8 cellular contexts compared by ENCODE assay signal in the genomic region with DNA sequence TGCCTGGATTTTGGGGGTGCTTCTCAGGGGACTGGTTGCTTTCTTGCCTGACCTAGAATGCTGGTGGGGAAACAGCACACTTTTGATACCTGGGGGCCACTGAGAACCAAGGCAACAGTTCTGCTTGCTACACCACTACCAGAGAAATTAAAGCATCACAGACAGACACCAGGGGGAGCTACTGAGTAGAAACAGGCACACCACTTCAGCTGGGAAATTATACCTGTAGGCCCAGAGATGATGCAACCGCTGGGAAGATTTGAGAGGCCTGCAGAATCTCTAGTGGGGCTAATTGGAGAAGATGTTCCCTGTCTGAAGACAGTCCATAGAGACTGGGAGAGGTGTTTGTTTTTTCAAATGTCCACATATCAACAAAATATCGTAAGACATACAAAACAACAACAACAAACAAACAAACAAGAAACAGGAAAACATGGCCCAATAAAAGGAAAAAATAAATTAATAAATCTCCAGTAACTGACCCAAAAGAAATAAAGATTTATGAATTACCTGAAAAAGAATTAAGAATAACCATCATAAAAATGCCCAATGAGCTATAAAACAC.
DNase-seq lines count a peak whose midpoint lies in the region; ATAC-seq lines count a peak whose summit lies in the region.

No MANE protein-coding gene starts in this region.

- H3K23ac ChIP-seq in trophoblast cell (ENCODE audit: low read length), result no peak overlapping the region

- H3K36me3 ChIP-seq in trophoblast cell (ENCODE audit: control insufficient read depth in 1 of 2, insufficient read depth in 2 of 2, low read length in 2 of 2), result no peaks in the 10 kb centered on the region

- no peak overlapping the region for H4K12ac ChIP-seq in trophoblast cell (ENCODE audit: low read depth, low read length)

- no peak overlapping the region for H3K4ac ChIP-seq in trophoblast cell (ENCODE audit: low read depth, low read length)

- H2AK5ac ChIP-seq in trophoblast cell (ENCODE audit: low read length), result no peak overlapping the region

- POLR2A ChIA-PET in activated CD4-positive, alpha-beta T cell treated with anti-CD3 and anti-CD28 coated beads, Interleukin-2, amount 10 ng/mL, durations not matched to agents 7 days and 5 days (lab: Charles Lee), result no interaction called here

- H3K27ac ChIP-seq in trophoblast cell (ENCODE audit: low read depth, low read length), result no peak overlapping the region

- H3K27me3 ChIP-seq in trophoblast cell (ENCODE audit: insufficient read depth, low read length), result no peaks in the 10 kb centered on the region

- H3K4me3 Mint-ChIP-seq in activated CD4-positive, alpha-beta T cell treated with anti-CD3 and anti-CD28 coated beads, Interleukin-2, amount 10 ng/mL, durations not matched to agents 7 days and 5 days, result no peak overlapping the region
- H3K4me3 Mint-ChIP-seq in activated T-helper 17 cell treated with anti-CD3 and anti-CD28 coated beads, Interleukin-2, amount 50 U/mL, for 72 hours, result no peak overlapping the region

- peaks cover 5% of the 10 kb centered on the region for H3K9me3 Mint-ChIP-seq in activated CD4-positive, alpha-beta T cell treated with anti-CD3 and anti-CD28 coated beads, Interleukin-2, amount 10 ng/mL, durations not matched to agents 7 days and 5 days
- peaks cover 7% of the 10 kb centered on the region for H3K9me3 Mint-ChIP-seq in activated T-helper 17 cell treated with anti-CD3 and anti-CD28 coated beads, Interleukin-2, amount 50 U/mL, for 72 hours

- no peak overlapping the region for H3K9ac ChIP-seq in trophoblast cell (ENCODE audit: low read length)

- DNase-seq in activated CD4-positive, alpha-beta T cell treated with anti-CD3 and anti-CD28 coated beads for 24 hours (ENCODE audit: low read depth in 2 of 2), result peak; percentile 20 to 23
- no peak for DNase-seq in activated CD4-positive, alpha-beta T cell treated with anti-CD3 and anti-CD28 coated beads for 1 hour
- DNase-seq in NCI-H2196 (lab: John Stamatoyannopoulos, UW; ENCODE audit: unreplicated experiment) (peak; percentile 40), germinal center (ENCODE audit: low spot score) (peak; percentile 71), trophoblast cell (peak; percentile 64 to 92)
- DNase-seq in activated CD4-positive, alpha-beta T cell treated with anti-CD3 and anti-CD28 coated beads, Interleukin-2, amount 10 ng/mL, durations not matched to agents 7 days and 5 days, result peak; percentile 71

- no peaks in the 10 kb centered on the region for H3K79me1 ChIP-seq in trophoblast cell (ENCODE audit: low read length)

- H3K4me2 ChIP-seq in trophoblast cell (ENCODE audit: low read length), result no peak overlapping the region

- no peak overlapping the region for H3K18ac ChIP-seq in trophoblast cell (ENCODE audit: low read length)

- no peak overlapping the region for H4K8ac ChIP-seq in trophoblast cell (ENCODE audit: low read depth, low read length)

- no peak overlapping the region for H2BK12ac ChIP-seq in trophoblast cell (ENCODE audit: low read length)

- H3K27me3 Mint-ChIP-seq in activated CD4-positive, alpha-beta T cell treated with anti-CD3 and anti-CD28 coated beads, Interleukin-2, amount 10 ng/mL, durations not matched to agents 7 days and 5 days, result peaks cover 2% of the 10 kb centered on the region
- H3K27me3 Mint-ChIP-seq in activated T-helper 17 cell treated with anti-CD3 and anti-CD28 coated beads, Interleukin-2, amount 50 U/mL, for 72 hours, result no peaks in the 10 kb centered on the region

- no peak overlapping the region for H3K14ac ChIP-seq in trophoblast cell (ENCODE audit: low read length)

- H3K27ac Mint-ChIP-seq in activated CD4-positive, alpha-beta T cell treated with anti-CD3 and anti-CD28 coated beads, Interleukin-2, amount 10 ng/mL, durations not matched to agents 7 days and 5 days, result no peak overlapping the region
- no peak overlapping the region for H3K27ac Mint-ChIP-seq in activated T-helper 17 cell treated with anti-CD3 and anti-CD28 coated beads, Interleukin-2, amount 50 U/mL, for 72 hours

- ATAC-seq in HG02759 (IDR thresholded peaks at IDR 0.05; ENCODE audit: unreplicated experiment), result peak; percentile 74
- ATAC-seq in activated T-helper 17 cell treated with anti-CD3 and anti-CD28 coated beads, Interleukin-2, amount 50 U/mL, for 72 hours (replicated peaks), result no peak

- H3K4me1 ChIP-seq in trophoblast cell (ENCODE audit: control insufficient read depth in 1 of 2, insufficient read depth in 2 of 2, low read length in 2 of 2), result no peaks in the 10 kb centered on the region

- H3K4me3 ChIP-seq in trophoblast cell (ENCODE audit: low read depth, low read length), result no peak overlapping the region

- H3K36me3 Mint-ChIP-seq in activated CD4-positive, alpha-beta T cell treated with anti-CD3 and anti-CD28 coated beads, Interleukin-2, amount 10 ng/mL, durations not matched to agents 7 days and 5 days (ENCODE audit: low read depth), result no peaks in the 10 kb centered on the region
- H3K36me3 Mint-ChIP-seq in activated T-helper 17 cell treated with anti-CD3 and anti-CD28 coated beads, Interleukin-2, amount 50 U/mL, for 72 hours (ENCODE audit: low read depth), result no peaks in the 10 kb centered on the region

- no peak overlapping the region for H4K91ac ChIP-seq in trophoblast cell (ENCODE audit: low read depth, low read length)

- no peak overlapping the region for H2AFZ ChIP-seq in trophoblast cell (ENCODE audit: insufficient read depth, low read length, poor library complexity)

- no peaks in the 10 kb centered on the region for H3K9me3 ChIP-seq in trophoblast cell (ENCODE audit: insufficient read depth, low read depth, low read length)

- no peak overlapping the region for H2BK5ac ChIP-seq in trophoblast cell (ENCODE audit: low read depth, low read length, poor library complexity)

- WGBS in trophoblast cell (ENCODE audit: extremely low coverage, insufficient coverage, insufficient read length), result no CpG with 5 or more reads among the region's 2 CpGs

- CTCF ChIA-PET in activated CD4-positive, alpha-beta T cell treated with anti-CD3 and anti-CD28 coated beads, Interleukin-2, amount 10 ng/mL, durations not matched to agents 7 days and 5 days (lab: Charles Lee), result interaction anchor here (0.9 to 1.4 kb wide), 3 partner anchors 9 to 52 kb away, joined by 3 to 5 read pairs (median 4); no protein-coding TSS in a partner anchor

- no peaks in the 10 kb centered on the region for H3K4me1 Mint-ChIP-seq in activated CD4-positive, alpha-beta T cell treated with anti-CD3 and anti-CD28 coated beads, Interleukin-2, amount 10 ng/mL, durations not matched to agents 7 days and 5 days
- no peaks in the 10 kb centered on the region for H3K4me1 Mint-ChIP-seq in activated T-helper 17 cell treated with anti-CD3 and anti-CD28 coated beads, Interleukin-2, amount 50 U/mL, for 72 hours

- H3K79me2 ChIP-seq in trophoblast cell (ENCODE audit: control insufficient read depth, insufficient read depth, low read length, poor library complexity), result no peaks in the 10 kb centered on the region

- no peak overlapping the region for H2BK120ac ChIP-seq in trophoblast cell (ENCODE audit: insufficient read depth, low read length, poor library complexity)
